ENCODE assay signal across 8 cellular contexts in genomic region chr12:14403293-14403692, GRCh38. TPM values are rescaled to one million over a fixed set of nuclear protein-coding genes. Genes with fewer than 3 reads are reported as not detected.
DNase-seq lines count a peak whose midpoint lies in the region; ATAC-seq and TF ChIP-seq lines count a peak whose summit lies in the region.

No MANE protein-coding gene starts in this region.

- peak overlapping the region; percentile 85 for H3K27ac Mint-ChIP-seq in T-helper 2 cell treated with Interferon-gamma antibody and Interleukin-4, amounts not matched to agents 5 μg/mL and 100 μg/mL, for 36 hours
- H3K27ac Mint-ChIP-seq in glutamatergic neuron (ENCODE audit: unreplicated experiment) = peak overlapping the region; percentile 65
- H3K27ac Mint-ChIP-seq in stimulated activated effector memory CD8-positive, alpha-beta T cell treated with anti-CD3 and anti-CD28 coated beads, Interleukin-12 subunit alpha, Interleukin-12 subunit beta, amount 100 ng/mL, for 72 hours = peak overlapping the region; percentile 97

- H3K4me3 Mint-ChIP-seq in T-helper 2 cell treated with Interferon-gamma antibody and Interleukin-4, amounts not matched to agents 5 μg/mL and 100 μg/mL, for 36 hours = peak overlapping the region; percentile 58
- peak overlapping the region; percentile 50 for H3K4me3 Mint-ChIP-seq in glutamatergic neuron (ENCODE audit: unreplicated experiment)
- H3K4me3 Mint-ChIP-seq in stimulated activated effector memory CD8-positive, alpha-beta T cell treated with anti-CD3 and anti-CD28 coated beads, Interleukin-12 subunit alpha, Interleukin-12 subunit beta, amount 100 ng/mL, for 72 hours = peak overlapping the region; percentile 70

- no peak for ATAC-seq in stimulated activated effector memory CD8-positive, alpha-beta T cell treated with anti-CD3 and anti-CD28 coated beads, Interleukin-12 subunit alpha, Interleukin-12 subunit beta, amount 100 ng/mL, for 72 hours
- no peak for ATAC-seq in HG03039 (IDR thresholded peaks at IDR 0.05; ENCODE audit: unreplicated experiment)

- H3K27me3 Mint-ChIP-seq in T-helper 2 cell treated with Interferon-gamma antibody and Interleukin-4, amounts not matched to agents 5 μg/mL and 100 μg/mL, for 36 hours (ENCODE audit: low read depth) = no peaks in the 10 kb centered on the region
- H3K27me3 Mint-ChIP-seq in glutamatergic neuron (ENCODE audit: unreplicated experiment) = peaks cover 3% of the 10 kb centered on the region

- peaks cover 43% of the 10 kb centered on the region for H3K36me3 Mint-ChIP-seq in T-helper 2 cell treated with Interferon-gamma antibody and Interleukin-4, amounts not matched to agents 5 μg/mL and 100 μg/mL, for 36 hours (ENCODE audit: low read depth)
- peaks cover 4% of the 10 kb centered on the region for H3K36me3 Mint-ChIP-seq in glutamatergic neuron (ENCODE audit: unreplicated experiment)
- peaks cover 57% of the 10 kb centered on the region for H3K36me3 Mint-ChIP-seq in stimulated activated effector memory CD8-positive, alpha-beta T cell treated with anti-CD3 and anti-CD28 coated beads, Interleukin-12 subunit alpha, Interleukin-12 subunit beta, amount 100 ng/mL, for 72 hours

- H3K9me3 Mint-ChIP-seq in T-helper 2 cell treated with Interferon-gamma antibody and Interleukin-4, amounts not matched to agents 5 μg/mL and 100 μg/mL, for 36 hours = no peaks in the 10 kb centered on the region
- H3K9me3 Mint-ChIP-seq in glutamatergic neuron (ENCODE audit: unreplicated experiment) = peaks cover 9% of the 10 kb centered on the region
- H3K9me3 Mint-ChIP-seq in stimulated activated effector memory CD8-positive, alpha-beta T cell treated with anti-CD3 and anti-CD28 coated beads, Interleukin-12 subunit alpha, Interleukin-12 subunit beta, amount 100 ng/mL, for 72 hours = no peaks in the 10 kb centered on the region

- no peak for TF ChIP-seq CTCF in glutamatergic neuron (IDR thresholded peaks at IDR 0.05; ENCODE audit: partially characterized antibody, unreplicated experiment)

- DNase-seq in T-helper 2 cell treated with Interferon-gamma antibody and Interleukin-4, amounts not matched to agents 5 μg/mL and 100 μg/mL, for 36 hours (ENCODE audit: low spot score) = no peak
- DNase-seq in T-helper 2 cell (no peak), NCI-H69 (lab: John Stamatoyannopoulos, UW) (peak; percentile 24), glutamatergic neuron (no peak), GDM1 (lab: John Stamatoyannopoulos, UW) (no peak), NCI-H1048 (lab: John Stamatoyannopoulos, UW) (no peak)
- no peak for DNase-seq in stimulated activated effector memory CD8-positive, alpha-beta T cell treated with anti-CD3 and anti-CD28 coated beads, Interleukin-12 subunit alpha, Interleukin-12 subunit beta, amount 100 ng/mL, for 72 hours (ENCODE audit: low spot score in 2 of 2)

- H3K4me1 Mint-ChIP-seq in T-helper 2 cell treated with Interferon-gamma antibody and Interleukin-4, amounts not matched to agents 5 μg/mL and 100 μg/mL, for 36 hours (ENCODE audit: low read depth) = peaks cover 62% of the 10 kb centered on the region
- H3K4me1 Mint-ChIP-seq in glutamatergic neuron (ENCODE audit: low read depth, unreplicated experiment) = peaks cover 30% of the 10 kb centered on the region
- peaks cover 57% of the 10 kb centered on the region for H3K4me1 Mint-ChIP-seq in stimulated activated effector memory CD8-positive, alpha-beta T cell treated with anti-CD3 and anti-CD28 coated beads, Interleukin-12 subunit alpha, Interleukin-12 subunit beta, amount 100 ng/mL, for 72 hours

RNA-seq across cellular contexts. Expression of gene ATF7IP, which starts 37.8 kb away (rescaled TPM):
- 204 TPM for total RNA-seq in glutamatergic neuron (ENCODE audit: unreplicated experiment)
